8 cellular contexts compared by ENCODE assay signal in the genomic region with DNA sequence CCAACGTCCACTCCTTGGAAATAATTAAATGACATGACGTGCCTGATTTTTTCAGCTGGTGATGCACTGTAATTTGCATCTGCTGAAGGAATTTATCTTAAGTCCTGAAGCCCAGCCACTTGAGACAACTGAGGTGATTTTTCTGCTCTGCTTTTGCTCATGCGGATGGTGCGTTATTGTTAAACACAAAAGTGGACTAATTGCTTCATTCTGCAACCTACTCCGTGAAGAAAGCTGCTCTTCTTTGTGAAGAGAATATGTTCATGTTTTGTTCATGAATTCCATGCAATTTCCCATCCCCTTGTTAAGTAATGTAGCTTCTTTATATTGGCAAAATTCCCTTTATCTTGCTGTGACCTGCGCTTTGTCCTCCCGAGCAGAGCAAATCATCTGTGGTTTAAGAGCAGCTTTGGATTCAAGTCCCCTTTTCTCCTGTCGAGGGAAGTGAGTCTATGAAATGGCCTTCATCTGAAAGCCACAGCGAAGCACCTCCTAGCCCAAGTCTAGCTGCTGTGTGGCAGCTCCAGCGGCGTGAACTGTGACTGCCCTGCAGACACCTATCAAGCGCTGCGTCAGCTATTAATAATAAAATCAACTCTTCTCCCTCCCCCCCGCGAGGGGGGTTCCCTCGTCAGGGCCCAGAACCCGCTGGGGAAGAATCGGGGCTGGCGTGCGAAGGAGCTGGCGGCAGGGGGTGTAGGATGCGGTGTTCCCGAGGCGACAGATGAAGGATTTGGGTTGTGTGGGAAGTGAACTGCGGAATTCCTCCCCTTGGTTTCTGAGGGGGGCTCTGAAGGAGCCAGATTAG. TPM values are rescaled to one million over a fixed set of nuclear protein-coding genes. Genes with fewer than 3 reads are reported as not detected.
DNase-seq lines count a peak whose midpoint lies in the region; TF ChIP-seq lines count a peak whose summit lies in the region.

No MANE protein-coding gene starts in this region.

- H3K4me1 ChIP-seq in BE2C (peaks cover 9% of the 10 kb centered on the region), HUES48 (ENCODE audit: control insufficient read depth, insufficient read depth, low read length) (peaks cover 40% of the 10 kb centered on the region)

- 0 out of 2 replicates have a peak, but pooled peaks have one; percentile 7 for TF ChIP-seq CTCF in BE2C (IDR thresholded peaks at IDR 0.05; ENCODE audit: low read depth, low read length)
- no peak for TF ChIP-seq CTCF in brain (conservative IDR thresholded peaks at IDR 0.05)

- peak overlapping the region; percentile 96 for H3K27ac ChIP-seq in HUES48 (ENCODE audit: low read depth, low read length)

- H3K9me3 ChIP-seq in BE2C (no peaks in the 10 kb centered on the region), HUES48 (ENCODE audit: control insufficient read depth, insufficient read depth, low read length) (no peaks in the 10 kb centered on the region)

- H3K27me3 ChIP-seq in BE2C = no peaks in the 10 kb centered on the region
- peaks cover 7% of the 10 kb centered on the region; the same call in 1 of the 2 replicates for H3K27me3 ChIP-seq in HUES48 (ENCODE audit: control insufficient read depth, insufficient read depth, low read length)

- H3K4me3 ChIP-seq in BE2C (ENCODE audit: low read depth, low read length) = peak overlapping the region; percentile 77
- peak overlapping the region; percentile 98 for H3K4me3 ChIP-seq in HUES48 (ENCODE audit: low read depth, low read length)

- H3K36me3 Mint-ChIP-seq in brain (peaks cover 30% of the 10 kb centered on the region), immature natural killer cell (peaks cover 5 to 10% (median 8%) of the 10 kb centered on the region in 3 donors)

- peak overlapping the region; percentile 82 to 88 (median 86) for H3K4me3 Mint-ChIP-seq in brain
- H3K4me3 Mint-ChIP-seq in immature natural killer cell = peak overlapping the region; percentile 86 to 94 (median 90)

- H3K9me3 Mint-ChIP-seq in brain (no peaks in the 10 kb centered on the region), immature natural killer cell (no peaks in the 10 kb centered on the region)

- H3K27ac Mint-ChIP-seq in brain (peak overlapping the region; percentile 89 to 97 (median 92)), immature natural killer cell (peak overlapping the region; percentile 55 to 93 (median 82))

- H3K36me3 ChIP-seq in BE2C (peaks cover 27% of the 10 kb centered on the region), HUES48 (ENCODE audit: control insufficient read depth, insufficient read depth, low read length) (peaks cover 29% of the 10 kb centered on the region)

- H3K4me1 Mint-ChIP-seq in brain (peaks cover 69% of the 10 kb centered on the region), immature natural killer cell (peaks cover 37 to 39% of the 10 kb centered on the region in 2 donors)

- DNase-seq in BE2C = no peak
- peak; percentile 43 for DNase-seq in GM19238 (ENCODE audit: insufficient read length, low spot score)
- DNase-seq in T follicular helper cell (ENCODE audit: low read depth) = peak; percentile 43
- peak in 2 of 3 donors; percentile 52 to 55 for DNase-seq in immature natural killer cell
- peak; percentile 10 for DNase-seq in smooth muscle cell of the brain vasculature (ENCODE audit: low read depth, low spot score)
- no peak for DNase-seq in mesenteric fat pad (ENCODE audit: low spot score)

- H3K27me3 Mint-ChIP-seq in brain (peaks cover 9% of the 10 kb centered on the region), immature natural killer cell (ENCODE audit: low read depth in 3 of 3) (peaks cover 10 to 13% (median 12%) of the 10 kb centered on the region in 3 donors)

- peak overlapping the region; percentile 85 for H3K9ac ChIP-seq in HUES48 (ENCODE audit: low read depth, low read length)

RNA-seq across cellular contexts. Expression of a gene that starts 0.9 kb away (rescaled TPM):
- 252 TPM for polyA plus RNA-seq in BE2C (2012; ENCODE audit: insufficient read depth, insufficient read length, low read depth)
- polyA plus RNA-seq in brain (ENCODE audit: insufficient read depth, low read depth, low replicate concordance) (139 TPM), immature natural killer cell (1 to 10 TPM; 2.0 to 8.0 (median 2.5) TPM)
- 232 TPM for total RNA-seq in mesenteric fat pad

Comparison
In these comparisons a context has a peak if more than half of its experiments do, and no peak if none do; other contexts are left out.
1. DNase-seq: peak in GM19238 (single experiment), T follicular helper cell (single experiment), immature natural killer cell (2 of 3) and smooth muscle cell of the brain vasculature (single experiment); none in BE2C (single experiment) and mesenteric fat pad (single experiment).
2. RNA of a gene that starts 0.9 kb away (polyA plus RNA-seq): 139 TPM in brain (single experiment); 2.0 to 8.0 TPM in immature natural killer cell; every median in the first group is over 10 times any median in the second.